ENCODE assay signal across 8 cellular contexts in genomic region chr5:135208555-135209494, GRCh38.
DNase-seq lines count a peak whose midpoint lies in the region; ATAC-seq and TF ChIP-seq lines count a peak whose summit lies in the region.

No MANE protein-coding gene starts in this region.

- H3K4me1 ChIP-seq in stomach smooth muscle (ENCODE audit: control insufficient read depth, insufficient read depth, low read length) = peaks cover 47% of the 10 kb centered on the region

- ATAC-seq in SK-N-SH treated with all-trans-retinoic acid at 6 μM for 48 hours = peak; percentile 96

- no peaks in the 10 kb centered on the region for H3K9me3 ChIP-seq in stomach smooth muscle (ENCODE audit: control insufficient read depth in 2 of 2, low read length in 2 of 2)

- peak overlapping the region; percentile 78 for H3K27ac ChIP-seq in stomach smooth muscle (ENCODE audit: low read length)

- DNase-seq in NCI-H345 (lab: John Stamatoyannopoulos, UW) (peak; percentile 22), NCI-H345 treated with DMSO at 0.1 percent for 48 hours (lab: John Stamatoyannopoulos, UW; ENCODE audit: unreplicated experiment) (no peak), glomerular visceral epithelial cell (ENCODE audit: extremely low spot score) (peak; percentile 85), epidermal melanocyte (ENCODE audit: insufficient read length, low spot score) (no peak), occipital lobe (lab: John Stamatoyannopoulos, UW) (no peak), hippocampal formation (lab: John Stamatoyannopoulos, UW) (no peak)

- no peaks in the 10 kb centered on the region for H3K27me3 ChIP-seq in stomach smooth muscle (ENCODE audit: control insufficient read depth in 1 of 2, insufficient read depth in 2 of 2, low read length in 2 of 2)

- H3K36me3 ChIP-seq in stomach smooth muscle (ENCODE audit: control insufficient read depth in 2 of 2, insufficient read depth in 2 of 2, low read length in 2 of 2) = no peaks in the 10 kb centered on the region

- H3K4me3 ChIP-seq in stomach smooth muscle (ENCODE audit: low read length in 2 of 2) = peak overlapping the region; percentile 19 to 40

- H3K9ac ChIP-seq in stomach smooth muscle (ENCODE audit: low read length in 2 of 2) = peak overlapping the region in 1 of 2 donors; percentile 21

TF ChIP-seq in SK-N-SH treated with all-trans-retinoic acid at 6 μM for 48 hours, 23 proteins besides CTCF, POLR2A, EP300 and RAD21:
- TF ChIP-seq PPARA (CRISPR knock-in tag; IDR thresholded peaks at IDR 0.05; ENCODE audit: borderline replicate concordance) = no peak
- TF ChIP-seq ZFP3 (CRISPR knock-in tag; IDR thresholded peaks at IDR 0.05) = 0 out of 2 replicates have a peak, but pooled peaks have one; percentile 40
- TF ChIP-seq ISL1 (CRISPR knock-in tag; IDR thresholded peaks at IDR 0.05) = 0 out of 2 replicates have a peak, but pooled peaks have one; percentile 7

Comparison
In these comparisons a context has a peak if more than half of its experiments do, and no peak if none do; other contexts are left out.
1. DNase-seq: peak in NCI-H345 (single experiment) and glomerular visceral epithelial cell (single experiment); none in NCI-H345 treated with DMSO at 0.1 percent for 48 hours (single experiment), epidermal melanocyte (single experiment), occipital lobe (single experiment) and hippocampal formation (0 of 2).